In the genomic region with DNA sequence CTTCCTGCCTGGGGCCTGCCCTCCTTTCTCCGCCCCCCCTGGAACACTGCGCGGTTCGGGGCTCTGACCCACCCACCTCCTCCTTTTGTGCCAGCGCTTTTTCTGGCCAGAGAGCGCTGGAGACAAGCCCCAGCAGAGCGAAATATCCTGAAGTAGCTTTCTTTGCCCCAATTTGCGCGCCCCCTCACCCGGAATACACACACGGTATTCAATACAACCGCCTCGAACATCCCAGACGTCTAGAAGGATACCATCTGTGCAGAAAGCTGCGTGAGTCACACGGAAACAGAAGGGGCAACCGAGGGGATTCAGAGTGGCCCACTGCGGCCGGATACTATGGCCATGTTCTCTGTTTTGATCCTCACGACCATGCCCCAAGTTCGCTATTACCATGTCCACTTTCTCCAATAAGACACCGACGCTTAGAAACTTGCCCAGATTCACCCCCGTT, we compare ENCODE assay signal across 8 cellular contexts. TPM values are rescaled to one million over a fixed set of nuclear protein-coding genes. Genes with fewer than 3 reads are reported as not detected.
A peak's percentile ranks its signal among the peaks of the same experiment; 100 is the strongest.
DNase-seq lines count a peak whose midpoint lies in the region; ATAC-seq and TF ChIP-seq lines count a peak whose summit lies in the region.
"Had no signal": no experiment of that assay in that cellular context is flagged by ENCODE, and none has a peak within 500 bp of the region (broad histone marks: within the 10 kb centered on the region; RNA-seq: fewer than 3 reads in every experiment).

No MANE protein-coding gene starts in this region.

- H3K27ac ChIP-seq in body of pancreas, result no peak overlapping the region
- H3K27ac ChIP-seq in iPS-20b (ENCODE audit: low read length), result no peak overlapping the region

- no peak for TF ChIP-seq CTCF in body of pancreas (IDR thresholded peaks at IDR 0.05)

- no peaks in the 10 kb centered on the region for H3K9me3 Mint-ChIP-seq in stimulated activated memory B cell treated with anti-CD40 and anti-IgM and Interleukin-4, amounts not matched to agents 10 μg/mL and 1 μg/mL and 100 μg/mL, for 72 hours
- H3K9me3 Mint-ChIP-seq: activated T-helper 1 cell treated with anti-CD3 and anti-CD28 coated beads, Interleukin-12 subunit alpha, Interleukin-12 subunit beta, Interleukin-2, Interleukin-4 antibody, amounts not matched to agents 30 ng/mL and 10 ng/mL and 1 ng/mL, durations not matched to agents 14 hours and 24 hours and 36 hours had no signal

- WGBS in body of pancreas, 2 donors, result 14 to 16% methylated on average over 14 to 20 of the region's 24 CpGs

- ATAC-seq in body of pancreas (peak; percentile 18), HG03025 (IDR thresholded peaks at IDR 0.05; ENCODE audit: low FRiP score, unreplicated experiment) (no peak)
- no peak for ATAC-seq in stimulated activated memory B cell treated with anti-CD40 and anti-IgM and Interleukin-4, amounts not matched to agents 10 μg/mL and 1 μg/mL and 100 μg/mL, for 72 hours

- peak; percentile 55 for DNase-seq in LHCN-M2 (ENCODE audit: low read depth)
- no peak for DNase-seq in body of pancreas
- DNase-seq in NCI-H2107 treated with DMSO at 0.1 percent for 48 hours (lab: John Stamatoyannopoulos, UW; ENCODE audit: unreplicated experiment), result no peak
- DNase-seq in stimulated activated naive CD4-positive, alpha-beta T cell (lab: John Stamatoyannopoulos, UW), result no peak

- no peak for TF ChIP-seq POLR2A in body of pancreas (IDR thresholded peaks at IDR 0.05)

- H3K4me1 ChIP-seq in body of pancreas (peaks cover 7% of the 10 kb centered on the region), iPS-20b (ENCODE audit: insufficient read depth, low read length) (no peaks in the 10 kb centered on the region)

- no peak overlapping the region for H3K27ac Mint-ChIP-seq in stimulated activated memory B cell treated with anti-CD40 and anti-IgM and Interleukin-4, amounts not matched to agents 10 μg/mL and 1 μg/mL and 100 μg/mL, for 72 hours
- H3K27ac Mint-ChIP-seq: activated T-helper 1 cell treated with anti-CD3 and anti-CD28 coated beads, Interleukin-12 subunit alpha, Interleukin-12 subunit beta, Interleukin-2, Interleukin-4 antibody, amounts not matched to agents 30 ng/mL and 10 ng/mL and 1 ng/mL, durations not matched to agents 14 hours and 24 hours and 36 hours had no signal

- H3K36me3 Mint-ChIP-seq in stimulated activated memory B cell treated with anti-CD40 and anti-IgM and Interleukin-4, amounts not matched to agents 10 μg/mL and 1 μg/mL and 100 μg/mL, for 72 hours, result no peaks in the 10 kb centered on the region

- H3K36me3 ChIP-seq in body of pancreas (replicated peaks in 1 of 2; ENCODE audit: insufficient read depth in 1 of 2, low read depth in 2 of 2) (no peaks in the 10 kb centered on the region), iPS-20b (ENCODE audit: insufficient read depth, low read depth, low read length) (no peaks in the 10 kb centered on the region)

- intact Hi-C loops in body of pancreas (cut with DNase I), result no loop called here

- peak overlapping the region; percentile 59 for H3K4me3 Mint-ChIP-seq in stimulated activated memory B cell treated with anti-CD40 and anti-IgM and Interleukin-4, amounts not matched to agents 10 μg/mL and 1 μg/mL and 100 μg/mL, for 72 hours
- H3K4me3 Mint-ChIP-seq: activated T-helper 1 cell treated with anti-CD3 and anti-CD28 coated beads, Interleukin-12 subunit alpha, Interleukin-12 subunit beta, Interleukin-2, Interleukin-4 antibody, amounts not matched to agents 30 ng/mL and 10 ng/mL and 1 ng/mL, durations not matched to agents 14 hours and 24 hours and 36 hours had no signal

- peaks cover 32% of the 10 kb centered on the region for H3K27me3 Mint-ChIP-seq in stimulated activated memory B cell treated with anti-CD40 and anti-IgM and Interleukin-4, amounts not matched to agents 10 μg/mL and 1 μg/mL and 100 μg/mL, for 72 hours

- H3K9me3 ChIP-seq in body of pancreas, result no peaks in the 10 kb centered on the region
- H3K9me3 ChIP-seq in iPS-20b (ENCODE audit: insufficient read depth, low read depth, low read length), result no peaks in the 10 kb centered on the region

- H3K27me3 ChIP-seq in body of pancreas (no peaks in the 10 kb centered on the region), iPS-20b (ENCODE audit: insufficient read depth, low read length) (peaks cover 42% of the 10 kb centered on the region)

- peak overlapping the region; percentile 27; the same call in 1 of the 2 replicates for H3K9ac ChIP-seq in iPS-20b (ENCODE audit: low read depth, low read length)

- H3K4me3 ChIP-seq in body of pancreas (no peak overlapping the region), iPS-20b (ENCODE audit: low read length) (peak overlapping the region; percentile 66)

- H3K4me1 Mint-ChIP-seq in stimulated activated memory B cell treated with anti-CD40 and anti-IgM and Interleukin-4, amounts not matched to agents 10 μg/mL and 1 μg/mL and 100 μg/mL, for 72 hours, result peaks cover 6% of the 10 kb centered on the region

RNA-seq across cellular contexts. Expression of gene SRPX, which starts 0.3 kb away (rescaled TPM):
- total RNA-seq in LHCN-M2 (2014; rRNA removed) (182 and 185 TPM in 2 replicates), body of pancreas (10 to 100 TPM; 42.5 to 78.4 TPM)
- 52.7 TPM for polyA plus RNA-seq in LHCN-M2 (2012)
- total RNA-seq: activated T-helper 1 cell treated with anti-CD3 and anti-CD28 coated beads, Interleukin-12 subunit alpha, Interleukin-12 subunit beta, Interleukin-2, Interleukin-4 antibody, amounts not matched to agents 30 ng/mL and 10 ng/mL and 1 ng/mL, durations not matched to agents 14 hours and 24 hours and 36 hours had no signal
